Comparison of ENCODE assay signal across 16 cellular contexts in genomic region chr11:47726878-47727514, GRCh38. TPM values are rescaled to one million over a fixed set of nuclear protein-coding genes. Genes with fewer than 3 reads are reported as not detected.
DNase-seq lines count a peak whose midpoint lies in the region; ATAC-seq, FAIRE-seq and TF ChIP-seq lines count a peak whose summit lies in the region.
"Had no signal": no experiment of that assay in that cellular context is flagged by ENCODE, and none has a peak within 500 bp of the region (broad histone marks: within the 10 kb centered on the region; RNA-seq: fewer than 3 reads in every experiment).

No MANE protein-coding gene starts in this region.

- FAIRE-seq in GM12878 (lab: Jason Lieb, UNC): no peak
- FAIRE-seq: GM18507 had no signal

- H3K4me1 ChIP-seq in left ventricle myocardium inferior (peaks cover 16% of the 10 kb centered on the region), right cardiac atrium (ENCODE audit: control insufficient read depth, insufficient read depth, low read length) (no peaks in the 10 kb centered on the region), GM12878 (ENCODE audit: control insufficient read depth, insufficient read depth, low read length) (no peaks in the 10 kb centered on the region), hepatocyte (ENCODE audit: insufficient read depth) (peaks cover 14% of the 10 kb centered on the region), right lobe of liver (peaks cover 0 to 64% (median 19%) of the 10 kb centered on the region in 4 donors), ascending aorta (peaks cover 0 to 4% of the 10 kb centered on the region in 2 donors)
- H3K4me1 ChIP-seq: BLaER1 had no signal

- H3K9me2 ChIP-seq in hepatocyte (replicated peaks; ENCODE audit: insufficient read depth): no peaks in the 10 kb centered on the region

- POLR2A ChIA-PET in GM12878 (lab: Charles Lee): interaction anchor here (0.5 to 2.9 kb wide), 4 partner anchors 12 to 497 kb away, joined by 3 to 14 read pairs (median 3); partner anchors contain the start of gene AGBL2

- CTCF ChIA-PET in GM12878 (lab: Yijun Ruan, JAX): no interaction called here

- ATAC-seq in right cardiac atrium (no peak), GM12878 (no peak), right lobe of liver (peak; percentile 3 to 26 (median 8)), HG03039 (IDR thresholded peaks at IDR 0.05; ENCODE audit: unreplicated experiment) (no peak)

- in situ Hi-C loops in GM12878 (cut with MboI): loop anchor here (25.0 kb wide), 1 partner anchor 940 kb away; no protein-coding TSS in a partner anchor

- H3K4me2 ChIP-seq in GM12878 (ENCODE audit: control insufficient read depth, insufficient read depth) (no peak overlapping the region), hepatocyte (no peak overlapping the region)
- H3K4me2 ChIP-seq: BLaER1 had no signal

- H3K4me3 ChIP-seq in left ventricle myocardium inferior (no peak overlapping the region), right cardiac atrium (ENCODE audit: low read length) (no peak overlapping the region), GM12878 (no peak overlapping the region), hepatocyte (no peak overlapping the region), right lobe of liver (no peak overlapping the region), ascending aorta (no peak overlapping the region)
- H3K4me3 ChIP-seq: BLaER1 had no signal

- no peak for TF ChIP-seq CTCF in left ventricle myocardium inferior (IDR thresholded peaks at IDR 0.05; ENCODE audit: borderline replicate concordance)
- TF ChIP-seq CTCF in GM12878 (IDR thresholded peaks at IDR 0.05 in 2 of 3, conservative IDR thresholded peaks at IDR 0.05 in 1 of 3; ENCODE audit: control insufficient read depth in 2 of 3, extremely low read depth in 1 of 3, insufficient read depth in 1 of 3, low read depth in 3 of 3, low read length in 3 of 3): no peak
- no peak for TF ChIP-seq CTCF in hepatocyte (IDR thresholded peaks at IDR 0.05; ENCODE audit: poor library complexity)
- TF ChIP-seq CTCF in right lobe of liver (IDR thresholded peaks at IDR 0.05): no peak
- no peak for TF ChIP-seq CTCF in ascending aorta (IDR thresholded peaks at IDR 0.05)

- H3K27ac ChIP-seq in left ventricle myocardium inferior (replicated peaks) (peak overlapping the region; percentile 14), right cardiac atrium (ENCODE audit: low read length) (no peak overlapping the region), GM12878 (ENCODE audit: control insufficient read depth, insufficient read depth) (no peak overlapping the region), hepatocyte (peak overlapping the region; percentile 11), right lobe of liver (peak overlapping the region; percentile 5 to 95 (median 94)), ascending aorta (no peak overlapping the region)
- H3K27ac ChIP-seq: BLaER1 had no signal

- no peaks in the 10 kb centered on the region for H3K79me2 ChIP-seq in GM12878 (ENCODE audit: control insufficient read depth, insufficient read depth, low read length)
- peaks cover 2% of the 10 kb centered on the region for H3K79me2 ChIP-seq in hepatocyte

- TF ChIP-seq RAD21 in GM12878 (IDR thresholded peaks at IDR 0.05; ENCODE audit: insufficient read depth, low read depth, low read length): no peak

- no peak for TF ChIP-seq POLR2A in GM12878 (IDR thresholded peaks at IDR 0.05; ENCODE audit: low read depth, low read length)
- TF ChIP-seq POLR2A in right lobe of liver (IDR thresholded peaks at IDR 0.05): no peak

- WGBS in right cardiac atrium: 84% methylated on average over 12 of the region's 12 CpGs
- 95% methylated on average over 10 of the region's 12 CpGs for WGBS in GM12878 (ENCODE audit: insufficient coverage, insufficient replicate concordance, low lambda C conversion rate, missing lambda C conversion rate)
- 82% methylated on average over 12 of the region's 12 CpGs for WGBS in hepatocyte (ENCODE audit: low lambda C conversion rate, missing lambda C conversion rate)
- WGBS in right lobe of liver (ENCODE audit: insufficient coverage, low coverage, low lambda C conversion rate, missing lambda C conversion rate): 36% methylated on average over 12 of the region's 12 CpGs

- intact Hi-C loops in left ventricle myocardium inferior (cut with micrococcal nuclease): no loop called here
- intact Hi-C loops in right cardiac atrium (cut with DNase I): no loop called here
- intact Hi-C loops in GM12878 (cut with micrococcal nuclease; ENCODE audit: unreplicated experiment): no loop called here
- intact Hi-C loops in right lobe of liver (cut with DNase I): no loop called here
- intact Hi-C loops in ascending aorta (cut with DNase I): no loop called here

- no TSS peak for BruUV-seq in GM12878 (replicated peaks; lab: Mats Ljungman, UMichigan)

- no peaks in the 10 kb centered on the region for H4K20me1 ChIP-seq in GM12878 (ENCODE audit: control insufficient read depth, insufficient read depth)
- H4K20me1 ChIP-seq in hepatocyte (ENCODE audit: insufficient read depth, poor library complexity, severe bottlenecking): no peaks in the 10 kb centered on the region

- DNase-seq in left ventricle myocardium inferior (no peak), right cardiac atrium (no peak), GM12878 (ENCODE audit: low read depth, low spot score) (no peak), hepatocyte (ENCODE audit: low spot score) (no peak), right lobe of liver (peak; percentile 63 to 85 (median 72)), ascending aorta (ENCODE audit: low spot score in 2 of 2) (no peak), NK-92 (lab: John Stamatoyannopoulos, UW; ENCODE audit: unreplicated experiment) (no peak)
- DNase-seq: 8988T; AML-193; CD8-positive, alpha-beta memory T cell; DMS 273 treated with DMSO at 0.1 percent for 48 hours; HCEC 1CT; HFFc6 had no signal

- H2AFZ ChIP-seq in GM12878 (ENCODE audit: control insufficient read depth, low read depth, low read length): no peak overlapping the region
- no peak overlapping the region for H2AFZ ChIP-seq in hepatocyte

- H3K9ac ChIP-seq in GM12878 (ENCODE audit: control insufficient read depth, insufficient read depth, low read length): no peak overlapping the region
- H3K9ac ChIP-seq: BLaER1 had no signal

- no peak for TF ChIP-seq EP300 in GM12878 (IDR thresholded peaks at IDR 0.05; ENCODE audit: borderline replicate concordance in 1 of 2, control insufficient read depth in 1 of 2, low read depth in 2 of 2, low read length in 2 of 2)

- RAD21 ChIA-PET in GM12878 (lab: Charles Lee; ENCODE audit: unreplicated experiment): no interaction called here

- H3K27me3 ChIP-seq in left ventricle myocardium inferior (ENCODE audit: low read depth): no peaks in the 10 kb centered on the region
- no peaks in the 10 kb centered on the region for H3K27me3 ChIP-seq in right cardiac atrium (ENCODE audit: control insufficient read depth, insufficient read depth)
- no peaks in the 10 kb centered on the region for H3K27me3 ChIP-seq in GM12878 (replicated peaks in 1 of 2; ENCODE audit: control insufficient read depth in 2 of 2, insufficient read depth in 2 of 2, low read length in 1 of 2)
- no peaks in the 10 kb centered on the region for H3K27me3 ChIP-seq in hepatocyte
- H3K27me3 ChIP-seq in right lobe of liver: no peaks in the 10 kb centered on the region
- H3K27me3 ChIP-seq in ascending aorta: no peaks in the 10 kb centered on the region
- H3K27me3 ChIP-seq: BLaER1 had no signal

- peaks cover 100% of the 10 kb centered on the region for H3K36me3 ChIP-seq in left ventricle myocardium inferior
- peaks cover 14 to 50% of the 10 kb centered on the region in 2 experiments for H3K36me3 ChIP-seq in GM12878 (ENCODE audit: control insufficient read depth in 2 of 2, insufficient read depth in 2 of 2, low read length in 1 of 2)
- peaks cover 3% of the 10 kb centered on the region for H3K36me3 ChIP-seq in hepatocyte (replicated peaks; ENCODE audit: insufficient read depth, low read depth)
- H3K36me3 ChIP-seq in right lobe of liver: peaks cover 4 to 60% (median 19%) of the 10 kb centered on the region in 4 donors
- peaks cover 78 to 98% of the 10 kb centered on the region in 2 donors for H3K36me3 ChIP-seq in ascending aorta

- SMC1A ChIA-PET in GM12878 (lab: Charles Lee; ENCODE audit: uncharacterized antibody, unreplicated experiment): interaction anchor here (0.6 kb wide), 1 partner anchor 28 kb away, joined by 3 read pairs; no protein-coding TSS in a partner anchor

- H3K9me3 ChIP-seq in left ventricle myocardium inferior (replicated peaks) (no peaks in the 10 kb centered on the region), right cardiac atrium (ENCODE audit: control insufficient read depth, low read length) (no peaks in the 10 kb centered on the region), GM12878 (replicated peaks; ENCODE audit: control insufficient read depth, insufficient read depth, low read length) (no peaks in the 10 kb centered on the region), hepatocyte (ENCODE audit: low read depth) (no peaks in the 10 kb centered on the region), right lobe of liver (no peaks in the 10 kb centered on the region), ascending aorta (no peaks in the 10 kb centered on the region)
- H3K9me3 ChIP-seq: BLaER1 had no signal

RNA-seq across cellular contexts. Expression of gene AGBL2, which starts 11.8 kb away (rescaled TPM):
- total RNA-seq in left ventricle myocardium inferior: 0.38 TPM
- under 1 TPM; 0.18 to 0.47 (median 0.43) TPM for total RNA-seq in right cardiac atrium
- 0.38 TPM for polyA plus RNA-seq in right cardiac atrium
- total RNA-seq in GM12878 (2013; cell fraction: nucleolus; rRNA removed): 15.1 and 15.8 TPM in 2 replicates
- total RNA-seq in GM12878 (2014; rRNA removed): 7.0 and 7.5 TPM in 2 replicates
- total RNA-seq in GM12878 (2014; rRNA removed; fragmentation: Illumina TruSeq; extraction: Trizol): 1.8 and 1.9 TPM in 2 replicates
- total RNA-seq in GM12878 (2021): 3.7 and 4.0 TPM in 2 replicates
- polyA plus RNA-seq in GM12878 (2011; ENCODE audit: low read depth): 1.8 TPM
- polyA plus RNA-seq in GM12878 (2011; rRNA removed): 12.2 and 14.4 TPM in 2 replicates
- polyA plus RNA-seq in GM12878 (2011; cell fraction: cytosol; rRNA removed): 8.5 and 11.6 TPM in 2 replicates
- 37.5 and 54.1 TPM in 2 replicates for polyA plus RNA-seq in GM12878 (2011; cell fraction: nucleus; rRNA removed)
- 3.8 and 9.7 TPM in 2 replicates for polyA plus RNA-seq in GM12878 (2012)
- polyA plus RNA-seq in GM12878 (2014; fragmentation: Illumina TruSeq; extraction: Trizol): 1.2 and 2.1 TPM in 2 replicates
- polyA plus RNA-seq in GM12878 (2014; fragmentation: Nextera tagmentation; extraction: Ambion mirVana): 1 to 10 TPM in 1 of 2 experiments, under 1 TPM in 1; 0.93 to 1.6 TPM
- 8.0 and 8.4 TPM in 2 replicates for polyA plus RNA-seq in GM12878 (2014; rRNA removed)
- 1 to 10 TPM; 2.3 to 3.5 TPM for polyA plus RNA-seq in GM12878 (2016; fragmentation: Nextera tagmentation; extraction: Ambion mirVana)
- 8.4 and 9.4 TPM in 2 replicates for polyA minus RNA-seq in GM12878 (2011; rRNA and poly(A)+ RNA removed)
- polyA minus RNA-seq in GM12878 (2011; cell fraction: cytosol; rRNA and poly(A)+ RNA removed): 4.8 and 6.7 TPM in 2 replicates
- 22.6 and 55.2 TPM in 2 replicates for polyA minus RNA-seq in GM12878 (2011; cell fraction: nucleus; rRNA and poly(A)+ RNA removed)
- total RNA-seq in hepatocyte: 2.0 and 2.3 TPM in 2 replicates
- polyA plus RNA-seq in hepatocyte: 2.0 and 5.8 TPM in 2 replicates
- 1 to 10 TPM in 4 of 6 experiments, under 1 TPM in 2; 0.43 to 5.8 (median 2.1) TPM for total RNA-seq in right lobe of liver
- not detected for total RNA-seq in ascending aorta

RNA-seq across cellular contexts. Expression of gene FNBP4, which starts 40.1 kb away (rescaled TPM):
- total RNA-seq in left ventricle myocardium inferior (39.0 TPM), right cardiac atrium (10 to 100 TPM; 36.2 to 49.0 (median 39.2) TPM), GM12878 (2014; rRNA removed) (88.3 and 92.4 TPM in 2 replicates), GM12878 (2014; rRNA removed; fragmentation: Illumina TruSeq; extraction: Trizol) (95.5 and 100 TPM in 2 replicates), GM12878 (2021) (74.9 and 94.9 TPM in 2 replicates), hepatocyte (43.9 and 56.7 TPM in 2 replicates), right lobe of liver (10 to 100 TPM; 20.2 to 43.3 (median 29.9) TPM), ascending aorta (61.4 TPM)
- polyA plus RNA-seq in right cardiac atrium (23.5 TPM), GM12878 (2011; rRNA removed) (162 and 163 TPM in 2 replicates), GM12878 (2014; fragmentation: Illumina TruSeq; extraction: Trizol) (138 and 153 TPM in 2 replicates), GM12878 (2014; fragmentation: Nextera tagmentation; extraction: Ambion mirVana) (10 to 100 TPM; 19.7 to 21.9 TPM), GM12878 (2014; rRNA removed) (121 and 127 TPM in 2 replicates), GM12878 (2016; fragmentation: Nextera tagmentation; extraction: Ambion mirVana) (10 to 100 TPM; 63.3 to 65.4 TPM), hepatocyte (41.6 and 48.7 TPM in 2 replicates)
- total RNA-seq in GM12878 (2013; cell fraction: nucleolus; rRNA removed): 782 and 809 TPM in 2 replicates
- 35.6 TPM for polyA plus RNA-seq in GM12878 (2011; ENCODE audit: low read depth)
- 95.1 and 96.3 TPM in 2 replicates for polyA plus RNA-seq in GM12878 (2011; cell fraction: cytosol; rRNA removed)
- 443 and 472 TPM in 2 replicates for polyA plus RNA-seq in GM12878 (2011; cell fraction: nucleus; rRNA removed)
- polyA plus RNA-seq in GM12878 (2012): 53.1 and 73.5 TPM in 2 replicates
- polyA minus RNA-seq in GM12878 (2011; rRNA and poly(A)+ RNA removed): 79.8 and 94.1 TPM in 2 replicates
- 22.1 and 39.8 TPM in 2 replicates for polyA minus RNA-seq in GM12878 (2011; cell fraction: cytosol; rRNA and poly(A)+ RNA removed)
- 157 and 279 TPM in 2 replicates for polyA minus RNA-seq in GM12878 (2011; cell fraction: nucleus; rRNA and poly(A)+ RNA removed)

Comparison
In these comparisons a context has a peak if more than half of its experiments do, and no peak if none do; other contexts are left out.
1. H3K27ac ChIP-seq: peak in left ventricle myocardium inferior (single experiment), hepatocyte (single experiment) and right lobe of liver (3 of 3); none in right cardiac atrium (single experiment), GM12878 (single experiment) and ascending aorta (0 of 2).
2. DNase-seq: peak in right lobe of liver (3 of 3); none in left ventricle myocardium inferior (single experiment), right cardiac atrium (0 of 3), GM12878 (single experiment), hepatocyte (single experiment), ascending aorta (0 of 2) and NK-92 (single experiment).
3. ATAC-seq: peak in right lobe of liver (4 of 4); none in right cardiac atrium (0 of 2), GM12878 (single experiment) and HG03039 (single experiment).